ENCODE assay signal across 8 cellular contexts in genomic region chr22:37492428-37493344, GRCh38. TPM values are rescaled to one million over a fixed set of nuclear protein-coding genes. Genes with fewer than 3 reads are reported as not detected.
DNase-seq lines count a peak whose midpoint lies in the region; ATAC-seq and TF ChIP-seq lines count a peak whose summit lies in the region.

No MANE protein-coding gene starts in this region.

- DNase-seq in AG08395 (ENCODE audit: low spot score) (peak; percentile 66), GM23248 (peak; percentile 79), astrocyte of the hippocampus (ENCODE audit: low read depth, low spot score) (peak; percentile 74), mesenchymal stem cell (peak; percentile 72), NCI-H2107 (lab: John Stamatoyannopoulos, UW) (no peak)

- H3K27me3 ChIP-seq in GM23248 (replicated peaks; ENCODE audit: insufficient read depth), result no peaks in the 10 kb centered on the region
- H3K27me3 ChIP-seq in SU-DHL-6 (ENCODE audit: low read length), result no peaks in the 10 kb centered on the region
- H3K27me3 ChIP-seq in mesenchymal stem cell (ENCODE audit: control insufficient read depth in 1 of 2, insufficient read depth in 1 of 2, low read length in 2 of 2), result no peaks in the 10 kb centered on the region

- WGBS in GM23248 (ENCODE audit: low coverage in 1 of 2, low lambda C conversion rate in 2 of 2, missing lambda C conversion rate in 2 of 2), 2 experiments, result 60 to 62% methylated on average over 18 to 23 of the region's 24 CpGs
- WGBS in mesenchymal stem cell, result 80% methylated on average over 23 of the region's 24 CpGs

- H3K27ac ChIP-seq in GM23248 (no peak overlapping the region), SU-DHL-6 (ENCODE audit: low read depth, low read length) (no peak overlapping the region), mesenchymal stem cell (ENCODE audit: low read length, poor library complexity, severe bottlenecking) (peak overlapping the region; percentile 29)

- H3F3A ChIP-seq in GM23248 (ENCODE audit: insufficient read depth), result peaks cover under 1% of the 10 kb centered on the region
- H3F3A ChIP-seq in SU-DHL-6 (ENCODE audit: insufficient read depth), result no peaks in the 10 kb centered on the region

- no peak overlapping the region for H2BK120ac ChIP-seq in mesenchymal stem cell (ENCODE audit: low read depth, low read length)

- H3K4ac ChIP-seq in mesenchymal stem cell (ENCODE audit: low read depth in 1 of 2, low read length in 2 of 2), result no peak overlapping the region

- H3K79me1 ChIP-seq in mesenchymal stem cell (replicated peaks; ENCODE audit: low read length, poor library complexity, severe bottlenecking), result peaks cover 26% of the 10 kb centered on the region

- H3K79me2 ChIP-seq in GM23248 (ENCODE audit: insufficient read depth) (no peaks in the 10 kb centered on the region), SU-DHL-6 (ENCODE audit: insufficient read depth, low read length) (no peaks in the 10 kb centered on the region)

- no peak overlapping the region for H3K23ac ChIP-seq in mesenchymal stem cell (ENCODE audit: low read length in 2 of 2)

- no peak overlapping the region for H3K14ac ChIP-seq in mesenchymal stem cell (ENCODE audit: low read length in 2 of 2)

- H4K91ac ChIP-seq in mesenchymal stem cell (ENCODE audit: low read length), result no peak overlapping the region

- H3K4me1 ChIP-seq in GM23248 (ENCODE audit: insufficient read depth) (peaks cover 6% of the 10 kb centered on the region), mesenchymal stem cell (ENCODE audit: control insufficient read depth, insufficient read depth, low read depth, low read length) (peaks cover 49% of the 10 kb centered on the region)

- H4K20me1 ChIP-seq in GM23248 (ENCODE audit: insufficient read depth), result no peaks in the 10 kb centered on the region
- H4K20me1 ChIP-seq in SU-DHL-6 (ENCODE audit: low read depth, low read length), result no peaks in the 10 kb centered on the region

- no peak overlapping the region for H3K4me3 ChIP-seq in GM23248
- no peak overlapping the region for H3K4me3 ChIP-seq in SU-DHL-6 (ENCODE audit: insufficient read depth, low read length, poor library complexity, severe bottlenecking)
- no peak overlapping the region for H3K4me3 ChIP-seq in mesenchymal stem cell (ENCODE audit: insufficient read depth in 1 of 2, low read depth in 1 of 2, low read length in 2 of 2)

- no peak overlapping the region for H3K18ac ChIP-seq in mesenchymal stem cell (ENCODE audit: low read depth in 1 of 2, low read length in 2 of 2)

- ATAC-seq in HG02852 (IDR thresholded peaks at IDR 0.05; ENCODE audit: unreplicated experiment) (no peak), GM21786 (IDR thresholded peaks at IDR 0.05; ENCODE audit: unreplicated experiment) (no peak)

- H2BK12ac ChIP-seq in mesenchymal stem cell (ENCODE audit: low read length in 2 of 2), result peak overlapping the region in 1 of 2 experiments; percentile 12

- H3K36me3 ChIP-seq in GM23248 (ENCODE audit: low read depth), result no peaks in the 10 kb centered on the region
- no peaks in the 10 kb centered on the region for H3K36me3 ChIP-seq in SU-DHL-6 (ENCODE audit: low read length)
- H3K36me3 ChIP-seq in mesenchymal stem cell (ENCODE audit: control insufficient read depth in 1 of 2, insufficient read depth in 2 of 2, low read depth in 1 of 2, low read length in 2 of 2), result peaks cover 47 to 80% of the 10 kb centered on the region in 2 experiments

- H3K4me2 ChIP-seq in GM23248 (ENCODE audit: unreplicated experiment) (no peak overlapping the region), SU-DHL-6 (ENCODE audit: low read depth, low read length, poor library complexity, severe bottlenecking) (no peak overlapping the region), mesenchymal stem cell (ENCODE audit: low read length, poor library complexity, severe bottlenecking) (no peak overlapping the region)

- no peak overlapping the region for H4K8ac ChIP-seq in mesenchymal stem cell (ENCODE audit: low read length)

- H3K9me3 ChIP-seq in GM23248 (ENCODE audit: low read depth), result no peaks in the 10 kb centered on the region
- no peaks in the 10 kb centered on the region for H3K9me3 ChIP-seq in SU-DHL-6 (ENCODE audit: insufficient read depth, low read length)
- no peaks in the 10 kb centered on the region for H3K9me3 ChIP-seq in mesenchymal stem cell (ENCODE audit: control insufficient read depth, low read length)

- H2AFZ ChIP-seq in GM23248 (no peak overlapping the region), SU-DHL-6 (ENCODE audit: low read depth, low read length, severe bottlenecking) (no peak overlapping the region), mesenchymal stem cell (ENCODE audit: low read depth, low read length) (no peak overlapping the region)

- TF ChIP-seq CTCF in SU-DHL-6 (IDR thresholded peaks at IDR 0.05; ENCODE audit: insufficient read depth, low read length, poor library complexity, severe bottlenecking), result peak; percentile 66

- peak overlapping the region; percentile 58 for H2AK5ac ChIP-seq in mesenchymal stem cell (ENCODE audit: low read length, severe bottlenecking)

- in situ Hi-C loops in GM23248 (cut with MboI), result no loop called here

- no peak overlapping the region for H2BK5ac ChIP-seq in mesenchymal stem cell (ENCODE audit: low read depth, low read length, poor library complexity, severe bottlenecking)

- H2BK15ac ChIP-seq in mesenchymal stem cell (ENCODE audit: low read depth, poor library complexity, severe bottlenecking), result peak overlapping the region; percentile 15

- H3K9ac ChIP-seq in GM23248, result no peak overlapping the region
- H3K9ac ChIP-seq in SU-DHL-6 (ENCODE audit: low read length), result no peak overlapping the region
- no peak overlapping the region for H3K9ac ChIP-seq in mesenchymal stem cell (ENCODE audit: low read length)

- no peaks in the 10 kb centered on the region for H3K9me2 ChIP-seq in GM23248 (ENCODE audit: insufficient read depth)
- no peaks in the 10 kb centered on the region for H3K9me2 ChIP-seq in SU-DHL-6 (replicated peaks; ENCODE audit: insufficient read depth, low read length)

RNA-seq across cellular contexts. Expression of gene MFNG, which starts 6.5 kb away (rescaled TPM):
- not detected in 2 replicates for total RNA-seq in GM23248 (2014; rRNA removed; shearing (Covaris generic))
- 0.32 TPM in 1 of 2 replicates, not detected in the other for polyA plus RNA-seq in GM23248 (2016; fragmentation: Nextera tagmentation; extraction: Ambion mirVana)
- 0.06 TPM for polyA plus RNA-seq in mesenchymal stem cell (2013, experiment 1 of 2)
- polyA plus RNA-seq in mesenchymal stem cell (2013, experiment 2 of 2), result 0.04 TPM

RNA-seq across cellular contexts. Expression of gene CARD10, which starts 26.5 kb away (rescaled TPM):
- 4.4 and 8.3 TPM in 2 replicates for total RNA-seq in GM23248 (2014; rRNA removed; shearing (Covaris generic))
- 2.7 and 2.8 TPM in 2 replicates for polyA plus RNA-seq in GM23248 (2016; fragmentation: Nextera tagmentation; extraction: Ambion mirVana)
- polyA plus RNA-seq in mesenchymal stem cell (2013, experiment 1 of 2), result 3.1 TPM
- polyA plus RNA-seq in mesenchymal stem cell (2013, experiment 2 of 2), result 3.2 TPM
